In genomic region chr11:77126156-77126775, GRCh38 we compare ENCODE assay signal across 14 cellular contexts. TPM values are rescaled to one million over a fixed set of nuclear protein-coding genes. Genes with fewer than 3 reads are reported as not detected.
DNase-seq lines count a peak whose midpoint lies in the region; ATAC-seq and TF ChIP-seq lines count a peak whose summit lies in the region.
"Had no signal": no experiment of that assay in that cellular context is flagged by ENCODE, and none has a peak within 500 bp of the region (broad histone marks: within the 10 kb centered on the region; RNA-seq: fewer than 3 reads in every experiment).

No MANE protein-coding gene starts in this region.

- no peak overlapping the region for H3K9ac ChIP-seq in MM.1S (ENCODE audit: low read length)

- no peaks in the 10 kb centered on the region for H3K9me3 ChIP-seq in MM.1S (replicated peaks; ENCODE audit: insufficient read depth, low read length)
- H3K9me3 ChIP-seq: thoracic aorta had no signal

- no peak overlapping the region for H3K27ac ChIP-seq in MM.1S (ENCODE audit: low read length)
- H3K27ac ChIP-seq: brain microvascular endothelial cell, foreskin keratinocyte, thoracic aorta had no signal

- ATAC-seq in stimulated activated naive B cell treated with anti-CD40 and anti-IgM and Interleukin-4, amounts not matched to agents 10 μg/mL and 1 μg/mL and 100 μg/mL, for 72 hours (replicated peaks) = no peak
- no peak for ATAC-seq in activated CD8-positive, alpha-beta T cell treated with anti-CD3 and anti-CD28 coated beads for 36 hours

- POLR2A ChIA-PET in activated CD8-positive, alpha-beta T cell treated with anti-CD3 and anti-CD28 coated beads for 36 hours (lab: Charles Lee) = no interaction called here

- H2AFZ ChIP-seq in MM.1S (ENCODE audit: low read length) = peak overlapping the region; percentile 91; the same call in 1 of the 2 replicates

- DNase-seq in activated naive CD8-positive, alpha-beta T cell treated with anti-CD3 and anti-CD28 coated beads for 36 hours = no peak
- no peak for DNase-seq in MM.1S
- no peak for DNase-seq in endothelial cell (ENCODE audit: low spot score)
- no peak for DNase-seq in stimulated activated naive B cell treated with anti-CD40 and anti-IgM and Interleukin-4, amounts not matched to agents 10 μg/mL and 1 μg/mL and 100 μg/mL, for 72 hours
- no peak for DNase-seq in NK-92 treated with Interleukin-12 subunit alpha and Interleukin-12 subunit beta, amount 100 ng/mL, for 24 hours (lab: John Stamatoyannopoulos, UW)
- DNase-seq in activated CD8-positive, alpha-beta T cell treated with anti-CD3 and anti-CD28 coated beads for 36 hours = no peak
- no peak for DNase-seq in GM13976 (ENCODE audit: low spot score)
- DNase-seq: brain microvascular endothelial cell, foreskin keratinocyte, KG1 had no signal

- peaks cover 1% of the 10 kb centered on the region for H3K27me3 Mint-ChIP-seq in activated naive CD8-positive, alpha-beta T cell
- peaks cover 4% of the 10 kb centered on the region for H3K27me3 Mint-ChIP-seq in activated naive CD8-positive, alpha-beta T cell treated with anti-CD3 and anti-CD28 coated beads for 36 hours
- H3K27me3 Mint-ChIP-seq in endothelial cell (ENCODE audit: unreplicated experiment) = peaks cover 6% of the 10 kb centered on the region
- H3K27me3 Mint-ChIP-seq in stimulated activated naive B cell treated with anti-CD40 and anti-IgM and Interleukin-4, amounts not matched to agents 10 μg/mL and 1 μg/mL and 100 μg/mL, for 72 hours = peaks cover 20 to 26% of the 10 kb centered on the region in 2 donors
- peaks cover 4% of the 10 kb centered on the region for H3K27me3 Mint-ChIP-seq in activated CD8-positive, alpha-beta T cell treated with anti-CD3 and anti-CD28 coated beads for 36 hours
- H3K27me3 Mint-ChIP-seq: progenitor cell of endocrine pancreas had no signal

- intact Hi-C loops in activated CD8-positive, alpha-beta T cell treated with anti-CD3 and anti-CD28 coated beads for 36 hours (cut with micrococcal nuclease) = loop anchor here (10.0 kb wide), 1 partner anchor 429 kb away; no protein-coding TSS in a partner anchor

- H3F3A ChIP-seq in MM.1S (ENCODE audit: insufficient read depth, low read length) = peaks cover 10% of the 10 kb centered on the region; the same call in 1 of the 2 replicates

- H3K4me3 ChIP-seq in MM.1S (ENCODE audit: low read length) = no peak overlapping the region

- in situ Hi-C loops in GM13976 (cut with MboI; ENCODE audit: low sequenced_read_pairs, unreplicated experiment) = no loop called here

- CTCF ChIA-PET in activated CD8-positive, alpha-beta T cell treated with anti-CD3 and anti-CD28 coated beads for 36 hours (lab: Charles Lee) = interaction anchor here (0.7 to 4.2 kb wide), 38 partner anchors 10 to 422 kb away, joined by 3 to 176 read pairs (median 6); no protein-coding TSS in a partner anchor

- H4K20me1 ChIP-seq in MM.1S (ENCODE audit: insufficient read depth, low read length) = no peaks in the 10 kb centered on the region

- no peaks in the 10 kb centered on the region for H3K9me2 ChIP-seq in MM.1S (replicated peaks; ENCODE audit: insufficient read depth, low read length)

- no peaks in the 10 kb centered on the region for H3K9me3 Mint-ChIP-seq in activated naive CD8-positive, alpha-beta T cell (ENCODE audit: low read depth)
- H3K9me3 Mint-ChIP-seq in activated naive CD8-positive, alpha-beta T cell treated with anti-CD3 and anti-CD28 coated beads for 36 hours = no peaks in the 10 kb centered on the region
- H3K9me3 Mint-ChIP-seq in endothelial cell (ENCODE audit: unreplicated experiment) = no peaks in the 10 kb centered on the region
- no peaks in the 10 kb centered on the region for H3K9me3 Mint-ChIP-seq in stimulated activated naive B cell treated with anti-CD40 and anti-IgM and Interleukin-4, amounts not matched to agents 10 μg/mL and 1 μg/mL and 100 μg/mL, for 72 hours
- no peaks in the 10 kb centered on the region for H3K9me3 Mint-ChIP-seq in activated CD8-positive, alpha-beta T cell treated with anti-CD3 and anti-CD28 coated beads for 36 hours
- H3K9me3 Mint-ChIP-seq: activated CD4-positive, alpha-beta memory T cell treated with anti-CD3 and anti-CD28 coated beads for 36 hours had no signal

- no peaks in the 10 kb centered on the region for H3K27me3 ChIP-seq in MM.1S (replicated peaks; ENCODE audit: insufficient read depth, low read length)
- H3K27me3 ChIP-seq: brain microvascular endothelial cell had no signal

- peak overlapping the region; percentile 57 for H3K4me3 Mint-ChIP-seq in activated naive CD8-positive, alpha-beta T cell
- H3K4me3 Mint-ChIP-seq in activated naive CD8-positive, alpha-beta T cell treated with anti-CD3 and anti-CD28 coated beads for 36 hours = no peak overlapping the region
- H3K4me3 Mint-ChIP-seq in endothelial cell (ENCODE audit: unreplicated experiment) = peak overlapping the region; percentile 31
- peak overlapping the region; percentile 26 to 40 for H3K4me3 Mint-ChIP-seq in stimulated activated naive B cell treated with anti-CD40 and anti-IgM and Interleukin-4, amounts not matched to agents 10 μg/mL and 1 μg/mL and 100 μg/mL, for 72 hours
- H3K4me3 Mint-ChIP-seq in activated CD8-positive, alpha-beta T cell treated with anti-CD3 and anti-CD28 coated beads for 36 hours = no peak overlapping the region

- no peak overlapping the region for H3K27ac Mint-ChIP-seq in activated naive CD8-positive, alpha-beta T cell
- no peak overlapping the region for H3K27ac Mint-ChIP-seq in activated naive CD8-positive, alpha-beta T cell treated with anti-CD3 and anti-CD28 coated beads for 36 hours
- peak overlapping the region; percentile 52 for H3K27ac Mint-ChIP-seq in endothelial cell (ENCODE audit: unreplicated experiment)
- H3K27ac Mint-ChIP-seq in stimulated activated naive B cell treated with anti-CD40 and anti-IgM and Interleukin-4, amounts not matched to agents 10 μg/mL and 1 μg/mL and 100 μg/mL, for 72 hours = no peak overlapping the region
- no peak overlapping the region for H3K27ac Mint-ChIP-seq in activated CD8-positive, alpha-beta T cell treated with anti-CD3 and anti-CD28 coated beads for 36 hours
- H3K27ac Mint-ChIP-seq: activated CD4-positive, alpha-beta memory T cell treated with anti-CD3 and anti-CD28 coated beads for 36 hours; progenitor cell of endocrine pancreas had no signal

- H3K4me1 ChIP-seq in MM.1S (ENCODE audit: low read length) = peaks cover 15% of the 10 kb centered on the region
- H3K4me1 ChIP-seq: foreskin keratinocyte had no signal

- no peak overlapping the region for H3K4me2 ChIP-seq in MM.1S (ENCODE audit: low read depth, low read length)

- H3K36me3 Mint-ChIP-seq in activated naive CD8-positive, alpha-beta T cell = no peaks in the 10 kb centered on the region
- H3K36me3 Mint-ChIP-seq in activated naive CD8-positive, alpha-beta T cell treated with anti-CD3 and anti-CD28 coated beads for 36 hours = no peaks in the 10 kb centered on the region
- peaks cover 7% of the 10 kb centered on the region for H3K36me3 Mint-ChIP-seq in endothelial cell (ENCODE audit: low read depth, unreplicated experiment)
- no peaks in the 10 kb centered on the region for H3K36me3 Mint-ChIP-seq in stimulated activated naive B cell treated with anti-CD40 and anti-IgM and Interleukin-4, amounts not matched to agents 10 μg/mL and 1 μg/mL and 100 μg/mL, for 72 hours
- no peaks in the 10 kb centered on the region for H3K36me3 Mint-ChIP-seq in activated CD8-positive, alpha-beta T cell treated with anti-CD3 and anti-CD28 coated beads for 36 hours (ENCODE audit: low read depth)
- H3K36me3 Mint-ChIP-seq: activated CD4-positive, alpha-beta memory T cell treated with anti-CD3 and anti-CD28 coated beads for 36 hours had no signal

- no peaks in the 10 kb centered on the region for H3K36me3 ChIP-seq in MM.1S (replicated peaks; ENCODE audit: insufficient read depth, low read length)

- H3K4me1 Mint-ChIP-seq in activated naive CD8-positive, alpha-beta T cell (ENCODE audit: low read depth) = peaks cover 8% of the 10 kb centered on the region
- peaks cover 5% of the 10 kb centered on the region for H3K4me1 Mint-ChIP-seq in activated naive CD8-positive, alpha-beta T cell treated with anti-CD3 and anti-CD28 coated beads for 36 hours
- peaks cover 11% of the 10 kb centered on the region for H3K4me1 Mint-ChIP-seq in endothelial cell (ENCODE audit: unreplicated experiment)
- peaks cover 19 to 24% of the 10 kb centered on the region in 2 donors for H3K4me1 Mint-ChIP-seq in stimulated activated naive B cell treated with anti-CD40 and anti-IgM and Interleukin-4, amounts not matched to agents 10 μg/mL and 1 μg/mL and 100 μg/mL, for 72 hours
- peaks cover 5% of the 10 kb centered on the region for H3K4me1 Mint-ChIP-seq in activated CD8-positive, alpha-beta T cell treated with anti-CD3 and anti-CD28 coated beads for 36 hours (ENCODE audit: low read depth)

- peaks cover 12% of the 10 kb centered on the region; the same call in 1 of the 2 replicates for H3K79me2 ChIP-seq in MM.1S (ENCODE audit: low read length)

- TF ChIP-seq CTCF in MM.1S (IDR thresholded peaks at IDR 0.05; ENCODE audit: low read length) = no peak
- TF ChIP-seq CTCF in endothelial cell (IDR thresholded peaks at IDR 0.05; ENCODE audit: unreplicated experiment) = no peak
- no peak for TF ChIP-seq CTCF in activated CD8-positive, alpha-beta T cell treated with anti-CD3 and anti-CD28 coated beads for 36 hours (IDR thresholded peaks at IDR 0.05)
- no peak for TF ChIP-seq CTCF in GM13976 (IDR thresholded peaks at IDR 0.05; ENCODE audit: borderline replicate concordance, control extremely low read depth, extremely low read depth, insufficient read depth, missing control alignments)

RNA-seq across cellular contexts. Expression of gene MYO7A, which starts 1.8 kb away (rescaled TPM):
- under 1 TPM; 0.06 to 0.16 TPM for total RNA-seq in activated naive CD8-positive, alpha-beta T cell treated with anti-CD3 and anti-CD28 coated beads for 36 hours
- 18.3 TPM for total RNA-seq in endothelial cell (ENCODE audit: unreplicated experiment)
- total RNA-seq in activated CD8-positive, alpha-beta T cell treated with anti-CD3 and anti-CD28 coated beads for 36 hours = under 1 TPM; 0.09 to 0.14 TPM

RNA-seq across cellular contexts. Expression of gene OMP, which starts 23.6 kb away (rescaled TPM):
- not detected for total RNA-seq in activated naive CD8-positive, alpha-beta T cell treated with anti-CD3 and anti-CD28 coated beads for 36 hours
- not detected for total RNA-seq in endothelial cell (ENCODE audit: unreplicated experiment)
- not detected for total RNA-seq in activated CD8-positive, alpha-beta T cell treated with anti-CD3 and anti-CD28 coated beads for 36 hours
- total RNA-seq: activated CD4-positive, alpha-beta memory T cell treated with anti-CD3 and anti-CD28 coated beads for 36 hours; foreskin keratinocyte; progenitor cell of endocrine pancreas; thoracic aorta had no signal

RNA-seq across cellular contexts. Expression of gene CAPN5, which starts 59.5 kb away (rescaled TPM):
- total RNA-seq in activated naive CD8-positive, alpha-beta T cell treated with anti-CD3 and anti-CD28 coated beads for 36 hours = 1 to 10 TPM; 2.2 to 2.4 TPM
- total RNA-seq in endothelial cell (ENCODE audit: unreplicated experiment) = 29.7 TPM
- total RNA-seq in activated CD8-positive, alpha-beta T cell treated with anti-CD3 and anti-CD28 coated beads for 36 hours = 1 to 10 TPM; 1.6 to 2.2 TPM

Comparison
In these comparisons a context has a peak if more than half of its experiments do, and no peak if none do; other contexts are left out.
1. H3K4me3 Mint-ChIP-seq: peak in activated naive CD8-positive, alpha-beta T cell (single experiment), endothelial cell (single experiment) and stimulated activated naive B cell treated with anti-CD40 and anti-IgM and Interleukin-4, amounts not matched to agents 10 μg/mL and 1 μg/mL and 100 μg/mL, for 72 hours (2 of 2); none in activated naive CD8-positive, alpha-beta T cell treated with anti-CD3 and anti-CD28 coated beads for 36 hours (single experiment) and activated CD8-positive, alpha-beta T cell treated with anti-CD3 and anti-CD28 coated beads for 36 hours (single experiment).
2. RNA of gene MYO7A, which starts 1.8 kb away (total RNA-seq): 18.3 TPM in endothelial cell (single experiment); 0.06 to 0.16 TPM in activated naive CD8-positive, alpha-beta T cell treated with anti-CD3 and anti-CD28 coated beads for 36 hours and 0.09 to 0.14 TPM in activated CD8-positive, alpha-beta T cell treated with anti-CD3 and anti-CD28 coated beads for 36 hours; every median in the first group is over 10 times any median in the second.